ENCODE assay signal across 1 cellular context in the genomic region with DNA sequence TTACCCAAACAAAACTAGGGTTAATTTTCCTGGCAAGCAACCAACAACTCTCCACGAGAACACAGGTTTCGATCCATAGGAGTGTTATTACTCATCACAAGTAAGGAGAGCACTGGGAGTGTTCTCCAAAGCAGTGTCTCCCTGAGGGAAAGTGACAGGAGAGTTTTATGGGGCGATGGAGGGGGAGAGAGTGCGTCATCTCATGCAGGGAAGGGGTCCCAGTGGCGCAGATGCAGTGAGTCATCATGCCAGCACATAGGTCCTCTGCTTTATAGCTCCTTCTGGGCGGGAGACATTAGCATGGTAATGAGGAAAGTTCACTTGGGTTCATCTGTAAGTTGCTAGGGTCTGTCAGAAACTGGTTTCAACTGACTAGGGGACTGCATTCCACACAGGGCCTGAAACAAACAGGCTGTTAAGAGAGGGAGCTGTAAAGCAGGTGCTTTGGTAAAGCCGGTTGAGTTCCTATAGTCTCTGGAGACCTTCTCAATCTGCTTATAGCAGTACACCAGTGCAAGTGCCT.
TF ChIP-seq lines count a peak whose summit lies in the region.

No MANE protein-coding gene starts in this region.

TF ChIP-seq in HEK293, 187 proteins besides CTCF, POLR2A, EP300 and RAD21 (continued from another document):
- TF ChIP-seq GLIS2 (tag by site-specific recombination; IDR thresholded peaks at IDR 0.05): peak; percentile 94
- TF ChIP-seq MEIS1 (CRISPR knock-in tag; IDR thresholded peaks at IDR 0.05; ENCODE audit: borderline replicate concordance): no peak
- 0 out of 2 replicates have a peak, but pooled peaks have one; percentile 41 for TF ChIP-seq ZNF423 (tag by site-specific recombination; IDR thresholded peaks at IDR 0.05)
- TF ChIP-seq ZNF677 (tag by site-specific recombination; IDR thresholded peaks at IDR 0.05): no peak
- TF ChIP-seq FEZF1 (tag by site-specific recombination; IDR thresholded peaks at IDR 0.05): peak; percentile 84
- no peak for TF ChIP-seq ZFHX2 (tag by site-specific recombination; conservative IDR thresholded peaks at IDR 0.05)
- TF ChIP-seq ATF2 (tag by site-specific recombination; IDR thresholded peaks at IDR 0.05; ENCODE audit: low read depth): peak; percentile 83
- no peak for TF ChIP-seq ZNF202 (tag by site-specific recombination; IDR thresholded peaks at IDR 0.05; ENCODE audit: borderline replicate concordance)
- TF ChIP-seq ZNF302 (tag by site-specific recombination; IDR thresholded peaks at IDR 0.05; ENCODE audit: low read depth): no peak
- no peak for TF ChIP-seq ZNF548 (tag by site-specific recombination; IDR thresholded peaks at IDR 0.05)
- TF ChIP-seq ZNF571 (tag by site-specific recombination; IDR thresholded peaks at IDR 0.05): no peak
- no peak for TF ChIP-seq ZNF48 (tag by site-specific recombination; IDR thresholded peaks at IDR 0.05)
- TF ChIP-seq ZBTB20 (tag by site-specific recombination; IDR thresholded peaks at IDR 0.05): peak; percentile 51; the same call in 1 of the 2 replicates
- TF ChIP-seq BCL11B (tag by site-specific recombination; IDR thresholded peaks at IDR 0.05; ENCODE audit: low read depth): no peak
- no peak for TF ChIP-seq ZNF791 (tag by site-specific recombination; IDR thresholded peaks at IDR 0.05)
- peak; percentile 83 for TF ChIP-seq ZBTB1 (tag by site-specific recombination; IDR thresholded peaks at IDR 0.05)
- TF ChIP-seq ZNF747 (tag by site-specific recombination; IDR thresholded peaks at IDR 0.05): no peak
